9 cellular contexts compared by ENCODE assay signal in genomic region chr11:118620529-118621070, GRCh38. TPM values are rescaled to one million over a fixed set of nuclear protein-coding genes. Genes with fewer than 3 reads are reported as not detected.
DNase-seq lines count a peak whose midpoint lies in the region; ATAC-seq and TF ChIP-seq lines count a peak whose summit lies in the region.
"Had no signal": no experiment of that assay in that cellular context is flagged by ENCODE, and none has a peak within 500 bp of the region (broad histone marks: within the 10 kb centered on the region; RNA-seq: fewer than 3 reads in every experiment).

No MANE protein-coding gene starts in this region.

- H3K18ac ChIP-seq in trophoblast cell (ENCODE audit: low read length): peak overlapping the region; percentile 28

- peak overlapping the region; percentile 84 for H4K8ac ChIP-seq in trophoblast cell (ENCODE audit: low read depth, low read length)

- ATAC-seq in T-cell (replicated peaks in 1 of 4): no peak

- CTCF ChIA-PET in T-cell (lab: Charles Lee): interaction anchor here in 1 of 2 donors (0.6 kb wide), 1 partner anchor 471 kb away, joined by 4 read pairs; no protein-coding TSS in a partner anchor

- no peak overlapping the region for H3K9ac ChIP-seq in trophoblast cell (ENCODE audit: low read length)

- H3K27me3 Mint-ChIP-seq in T-cell: peaks cover 12 to 23% of the 10 kb centered on the region in 2 donors

- H3K9me3 Mint-ChIP-seq in T-cell: no peaks in the 10 kb centered on the region

- peaks cover 2% of the 10 kb centered on the region for H3K9me3 ChIP-seq in trophoblast cell (ENCODE audit: insufficient read depth, low read depth, low read length)

- peak overlapping the region; percentile 78 for H4K12ac ChIP-seq in trophoblast cell (ENCODE audit: low read depth, low read length)

- H3K79me1 ChIP-seq in trophoblast cell (ENCODE audit: low read length): peaks cover 35% of the 10 kb centered on the region

- WGBS in trophoblast cell (ENCODE audit: extremely low coverage, insufficient coverage, insufficient read length): no CpG with 5 or more reads among the region's 7 CpGs

- H3K4me3 Mint-ChIP-seq in T-cell: peak overlapping the region in 2 of 3 donors; percentile 59 to 77

- no peak overlapping the region for H3K23ac ChIP-seq in trophoblast cell (ENCODE audit: low read length)

- H2BK12ac ChIP-seq in trophoblast cell (ENCODE audit: low read length): peak overlapping the region; percentile 90

- H3K79me2 ChIP-seq in trophoblast cell (ENCODE audit: control insufficient read depth, insufficient read depth, low read length, poor library complexity): peaks cover 8% of the 10 kb centered on the region

- H3K14ac ChIP-seq in trophoblast cell (ENCODE audit: low read length): peak overlapping the region; percentile 72

- DNase-seq in EL: peak; percentile 18
- no peak for DNase-seq in T-cell
- no peak for DNase-seq in foreskin fibroblast
- no peak for DNase-seq in trophoblast cell
- no peak for DNase-seq in NCI-H2171 treated with DMSO at 0.1 percent for 48 hours (lab: John Stamatoyannopoulos, UW)
- no peak for DNase-seq in 8988T
- DNase-seq in KG1 (lab: John Stamatoyannopoulos, UW): no peak
- DNase-seq in NCI-H2196 treated with DMSO at 0.1 percent for 48 hours (lab: John Stamatoyannopoulos, UW; ENCODE audit: unreplicated experiment): no peak

- peak overlapping the region; percentile 57 for H3K27ac ChIP-seq in trophoblast cell (ENCODE audit: low read depth, low read length)

- H2BK120ac ChIP-seq in trophoblast cell (ENCODE audit: insufficient read depth, low read length, poor library complexity): peak overlapping the region; percentile 70

- peaks cover 10% of the 10 kb centered on the region in 2 experiments for H3K36me3 ChIP-seq in trophoblast cell (ENCODE audit: control insufficient read depth in 1 of 2, insufficient read depth in 2 of 2, low read length in 2 of 2)

- H3K4ac ChIP-seq in trophoblast cell (ENCODE audit: low read depth, low read length): peak overlapping the region; percentile 30

- H2AFZ ChIP-seq in trophoblast cell (ENCODE audit: insufficient read depth, low read length, poor library complexity): peak overlapping the region; percentile 78

- peaks cover 5% of the 10 kb centered on the region for H3K36me3 Mint-ChIP-seq in T-cell

- H3K4me3 ChIP-seq in foreskin fibroblast (ENCODE audit: low read depth in 1 of 2, low read length in 2 of 2) (peak overlapping the region; percentile 43 to 56), trophoblast cell (ENCODE audit: low read depth, low read length) (no peak overlapping the region)

- peak overlapping the region; percentile 71 for H4K91ac ChIP-seq in trophoblast cell (ENCODE audit: low read depth, low read length)

- H2BK5ac ChIP-seq in trophoblast cell (ENCODE audit: low read depth, low read length, poor library complexity): peak overlapping the region; percentile 33

- no peak overlapping the region for H3K27ac Mint-ChIP-seq in T-cell

- no peaks in the 10 kb centered on the region for H3K27me3 ChIP-seq in trophoblast cell (ENCODE audit: insufficient read depth, low read length)

- H3K4me1 Mint-ChIP-seq in T-cell: peaks cover 5 to 13% (median 5%) of the 10 kb centered on the region in 3 donors

- H2AK5ac ChIP-seq in trophoblast cell (ENCODE audit: low read length): peak overlapping the region; percentile 93

- POLR2A ChIA-PET in T-cell (lab: Charles Lee): no interaction called here

- peaks cover 45 to 62% of the 10 kb centered on the region in 2 experiments for H3K4me1 ChIP-seq in trophoblast cell (ENCODE audit: control insufficient read depth in 1 of 2, insufficient read depth in 2 of 2, low read length in 2 of 2)

- H3K4me2 ChIP-seq in trophoblast cell (ENCODE audit: low read length): peak overlapping the region; percentile 75

- TF ChIP-seq CTCF in foreskin fibroblast (IDR thresholded peaks at IDR 0.05; ENCODE audit: low read depth, low read length): no peak

RNA-seq across cellular contexts. Expression of gene PHLDB1, which starts 13.2 kb away (rescaled TPM):
- 1 to 10 TPM; 1.8 to 7.8 (median 4.0) TPM for total RNA-seq in T-cell
- 22.5 and 22.6 TPM in 2 replicates for polyA plus RNA-seq in trophoblast cell (2013)

RNA-seq across cellular contexts. Expression of gene ARCN1, which starts 48.4 kb away (rescaled TPM):
- 100 to 1,000 TPM in 3 of 5 donors, 10 to 100 TPM in 2; 80.6 to 117 (median 111) TPM for total RNA-seq in T-cell
- polyA plus RNA-seq in trophoblast cell (2013): 246 and 250 TPM in 2 replicates

RNA-seq across cellular contexts. Expression of gene IFT46, which starts 54.9 kb away (rescaled TPM):
- 10 to 100 TPM in 3 of 5 donors, 1 to 10 TPM in 2; 7.0 to 12.4 (median 11.3) TPM for total RNA-seq in T-cell
- polyA plus RNA-seq in trophoblast cell (2013): 11.9 and 13.7 TPM in 2 replicates

RNA-seq across cellular contexts. Expression of gene TREH, which starts 58.9 kb away (rescaled TPM):
- total RNA-seq in T-cell: not detected
- 0.33 and 0.39 TPM in 2 replicates for polyA plus RNA-seq in trophoblast cell (2013)
- total RNA-seq: dermis microvascular lymphatic vessel endothelial cell had no signal
